1 cellular context compared by ENCODE assay signal in genomic region chrX:11111038-11111851, GRCh38.
TF ChIP-seq lines count a peak whose summit lies in the region.

Gene HCCS (plus strand): TSS chrX:11111332. CDS start chrX:11112061, 729 bp downstream.

TF ChIP-seq in K562, 482 proteins besides CTCF, POLR2A, EP300 and RAD21 (continued from another document and continues in another):
- TF ChIP-seq JUND (IDR thresholded peaks at IDR 0.05; ENCODE audit: borderline replicate concordance, low read depth, low read length) (0 out of 2 replicates have a peak, but pooled peaks have one; percentile 14), JUND (tag; IDR thresholded peaks at IDR 0.05; ENCODE audit: borderline replicate concordance, low read depth, low read length) (no peak; the same call in 2 of the 3 replicates), SRSF1 (IDR thresholded peaks at IDR 0.05; ENCODE audit: low read depth, low read length) (no peak), CBFB (CRISPR knock-in tag; IDR thresholded peaks at IDR 0.05) (peak; percentile 92), PHF21A (IDR thresholded peaks at IDR 0.05; ENCODE audit: borderline replicate concordance, low read depth) (no peak), MYNN (IDR thresholded peaks at IDR 0.05) (no peak), MYNN (CRISPR knock-in tag; IDR thresholded peaks at IDR 0.05) (no peak), FOXJ3 (CRISPR knock-in tag; IDR thresholded peaks at IDR 0.05) (no peak), PHF20 (IDR thresholded peaks at IDR 0.05; ENCODE audit: partially characterized antibody) (peak; percentile 33), DPF2 (IDR thresholded peaks at IDR 0.05) (no peak), SAFB2 (IDR thresholded peaks at IDR 0.05; ENCODE audit: borderline replicate concordance, low read depth, low read length, severe bottlenecking) (no peak), RBM22 (IDR thresholded peaks at IDR 0.05; ENCODE audit: low read depth, low read length, poor library complexity, severe bottlenecking) (no peak), ZNF184 (CRISPR knock-in tag; IDR thresholded peaks at IDR 0.05) (no peak), SRSF3 (IDR thresholded peaks at IDR 0.05; ENCODE audit: insufficient read depth, low read length) (no peak), ZNF707 (CRISPR knock-in tag; conservative IDR thresholded peaks at IDR 0.05) (no peak), TRIM25 (IDR thresholded peaks at IDR 0.05; ENCODE audit: borderline replicate concordance) (no peak), GTF2B (IDR thresholded peaks at IDR 0.05; ENCODE audit: extremely low read depth, insufficient read length) (no peak), KDM5B (IDR thresholded peaks at IDR 0.05; ENCODE audit: insufficient replicate concordance, low read depth, low read length) (peak; percentile 35), NR2F6 (CRISPR knock-in tag; IDR thresholded peaks at IDR 0.05) (no peak), POLR2G (IDR thresholded peaks at IDR 0.05; ENCODE audit: low read depth, low read length) (peak; percentile 95), ZBTB17 (CRISPR knock-in tag; IDR thresholded peaks at IDR 0.05) (no peak), MAX (CRISPR knock-in tag; IDR thresholded peaks at IDR 0.05) (peak; percentile 73), ESRRA (IDR thresholded peaks at IDR 0.05; ENCODE audit: borderline replicate concordance, low read depth) (peak; percentile 93), ZNF507 (tag; conservative IDR thresholded peaks at IDR 0.05) (no peak), ZNF695 (CRISPR knock-in tag; IDR thresholded peaks at IDR 0.05) (no peak), ZZZ3 (IDR thresholded peaks at IDR 0.05) (no peak), ATF4 (CRISPR knock-in tag; IDR thresholded peaks at IDR 0.05) (no peak), UBTF (IDR thresholded peaks at IDR 0.05; ENCODE audit: borderline replicate concordance in 1 of 2, low read depth in 2 of 2, low read length in 2 of 2) (no peak), NCOA2 (IDR thresholded peaks at IDR 0.05; ENCODE audit: partially characterized antibody in 2 of 2) (no peak), TCF3 (CRISPR knock-in tag; IDR thresholded peaks at IDR 0.05) (no peak), CBX2 (IDR thresholded peaks at IDR 0.05; ENCODE audit: insufficient read depth, low read length, poor library complexity, severe bottlenecking) (no peak), CAMTA2 (CRISPR knock-in tag; conservative IDR thresholded peaks at IDR 0.05) (no peak), FOSL1 (tag; conservative IDR thresholded peaks at IDR 0.05) (peak; percentile 47), TCF15 (CRISPR knock-in tag; IDR thresholded peaks at IDR 0.05) (no peak), ARID4B (CRISPR knock-in tag; IDR thresholded peaks at IDR 0.05) (peak; percentile 80), GATAD2B (IDR thresholded peaks at IDR 0.05; ENCODE audit: borderline replicate concordance) (no peak; the same call in 1 of the 2 replicates), HOXB6 (CRISPR knock-in tag; IDR thresholded peaks at IDR 0.05; ENCODE audit: borderline replicate concordance) (no peak), XRCC3 (IDR thresholded peaks at IDR 0.05) (no peak), SIN3B (IDR thresholded peaks at IDR 0.05; ENCODE audit: low read depth) (peak; percentile 24; the same call in 1 of the 2 replicates), ATF7 (IDR thresholded peaks at IDR 0.05) (peak; percentile 40; the same call in 1 of the 2 replicates), ASH1L (IDR thresholded peaks at IDR 0.05; ENCODE audit: borderline replicate concordance, low read depth, partially characterized antibody) (no peak), JUN (IDR thresholded peaks at IDR 0.05; ENCODE audit: borderline replicate concordance, low read depth, low read length) (0 out of 2 replicates have a peak, but pooled peaks have one; percentile 5), JUN (CRISPR knock-in tag; IDR thresholded peaks at IDR 0.05; ENCODE audit: borderline replicate concordance) (no peak), HNRNPH1 (optimal IDR thresholded peaks at IDR 0.05; ENCODE audit: low read depth, low read length) (no peak), GABPB1 (CRISPR knock-in tag; IDR thresholded peaks at IDR 0.05) (peak; percentile 92), PCBP1 (IDR thresholded peaks at IDR 0.05; ENCODE audit: low read depth, low read length, poor library complexity, severe bottlenecking) (peak; percentile 40), RFX1 (IDR thresholded peaks at IDR 0.05) (no peak), PBX2 (CRISPR knock-in tag; IDR thresholded peaks at IDR 0.05; ENCODE audit: low read depth) (peak; percentile 37; the same call in 1 of the 2 replicates), PBX2 (tag; conservative IDR thresholded peaks at IDR 0.05; ENCODE audit: low read depth) (peak; percentile 86), NRF1 (conservative IDR thresholded peaks at IDR 0.05 in 1 of 2, IDR thresholded peaks at IDR 0.05 in 1 of 2) (peak; percentile 54 to 62; a peak in 3 of 4 replicates), CGGBP1 (CRISPR knock-in tag; IDR thresholded peaks at IDR 0.05) (peak; percentile 82; the same call in 1 of the 2 replicates), PHF8 (IDR thresholded peaks at IDR 0.05; ENCODE audit: borderline replicate concordance, low read length) (peak; percentile 88; the same call in 1 of the 2 replicates), MECOM (CRISPR knock-in tag; IDR thresholded peaks at IDR 0.05) (no peak), ZBTB49 (CRISPR knock-in tag; IDR thresholded peaks at IDR 0.05; ENCODE audit: borderline replicate concordance) (no peak), SNAPC5 (CRISPR knock-in tag; IDR thresholded peaks at IDR 0.05) (no peak), MTF1 (CRISPR knock-in tag; IDR thresholded peaks at IDR 0.05; ENCODE audit: borderline replicate concordance) (no peak)
